Comparison of ENCODE assay signal across 31 cellular contexts in genomic region chr1:181556606-181557005, GRCh38.
"Had no signal": no experiment of that assay in that cellular context is flagged by ENCODE, and none has a peak within 500 bp of the region (broad histone marks: within the 10 kb centered on the region; RNA-seq: fewer than 3 reads in every experiment).

No MANE protein-coding gene starts in this region.

- DNase-seq: activated B cell treated with CpG ODN at 0.5 μM for 24 hours; activated CD4-positive, alpha-beta T cell treated with anti-CD3 and anti-CD28 coated beads for 48 hours; activated CD4-positive, alpha-beta T cell treated with anti-CD3 and anti-CD28 coated beads, Interleukin-2, amount 50 U/mL, for 1 hour; activated CD4-positive, alpha-beta T cell treated with anti-CD3 and anti-CD28 coated beads, Interleukin-2, amount 50 U/mL, for 48 hours; activated CD8-positive, alpha-beta memory T cell treated with anti-CD3 and anti-CD28 coated beads for 24 hours; activated CD8-positive, alpha-beta T cell treated with anti-CD3 and anti-CD28 coated beads for 36 hours; activated effector memory CD4-positive, alpha-beta T cell treated with Interleukin-2 at 50 U/mL for 16 hours; activated gamma-delta T cell treated with Interleukin-2 at 50 U/mL for 16 hours; activated naive CD4-positive, alpha-beta T cell treated with anti-CD3 and anti-CD28 coated beads for 36 hours; activated naive CD8-positive, alpha-beta T cell treated with anti-CD3 and anti-CD28 coated beads for 36 hours; activated naive CD8-positive, alpha-beta T cell treated with anti-CD3 and anti-CD28 coated beads, Interleukin-2, amount 50 U/mL, for 24 hours; activated T-cell treated with anti-CD3 and anti-CD28 coated beads, Interleukin-2, amount 50 U/mL, for 4 hours; adrenal gland; amygdala; aorta; body of pancreas; central memory CD4-positive, alpha-beta T cell; cerebellar nuclear complex; colonic mucosa; effector CD8-positive, alpha-beta T cell; esophagus squamous epithelium; gastrocnemius medialis; glutamatergic neuron; heart left ventricle; T-helper 1 cell; T-helper 17 cell; T1000; WERI-Rb-1 had no signal

- H3K27me3 ChIP-seq: adrenal gland, body of pancreas, colonic mucosa, gastrocnemius medialis had no signal

- H3K36me3 ChIP-seq: adrenal gland, colonic mucosa, esophagus squamous epithelium, gastrocnemius medialis, heart left ventricle, WERI-Rb-1 had no signal

- H3K9me3 ChIP-seq: adrenal gland, body of pancreas, colonic mucosa, esophagus squamous epithelium, gastrocnemius medialis, heart left ventricle had no signal

- H3K4me1 ChIP-seq: adrenal gland, body of pancreas, colonic mucosa, esophagus squamous epithelium, gastrocnemius medialis, heart left ventricle had no signal

- H3K27ac ChIP-seq: adrenal gland, body of pancreas, colonic mucosa, epithelial cell of prostate, esophagus squamous epithelium, gastrocnemius medialis, heart left ventricle, WERI-Rb-1 had no signal

- H3K4me3 ChIP-seq: adrenal gland, body of pancreas, colonic mucosa, esophagus squamous epithelium, gastrocnemius medialis, heart left ventricle had no signal

- ATAC-seq: activated CD4-positive, CD25-positive, alpha-beta regulatory T cell treated with anti-CD3 and anti-CD28 coated beads, Interleukin-2, amount 50 U/mL, for 24 hours; activated CD8-positive, alpha-beta T cell treated with anti-CD3 and anti-CD28 coated beads for 36 hours; activated naive CD8-positive, alpha-beta T cell treated with anti-CD3 and anti-CD28 coated beads, Interleukin-2, amount 50 U/mL, for 24 hours; activated T-cell treated with anti-CD3 and anti-CD28 coated beads, Interleukin-2, amount 50 U/mL, for 4 hours; activated T-helper 17 cell treated with anti-CD3 and anti-CD28 coated beads, Interleukin-2, amount 50 U/mL, for 72 hours; body of pancreas; gastrocnemius medialis; T-helper 17 cell had no signal
